Comparison of ENCODE assay signal across 19 cellular contexts in the genomic region with DNA sequence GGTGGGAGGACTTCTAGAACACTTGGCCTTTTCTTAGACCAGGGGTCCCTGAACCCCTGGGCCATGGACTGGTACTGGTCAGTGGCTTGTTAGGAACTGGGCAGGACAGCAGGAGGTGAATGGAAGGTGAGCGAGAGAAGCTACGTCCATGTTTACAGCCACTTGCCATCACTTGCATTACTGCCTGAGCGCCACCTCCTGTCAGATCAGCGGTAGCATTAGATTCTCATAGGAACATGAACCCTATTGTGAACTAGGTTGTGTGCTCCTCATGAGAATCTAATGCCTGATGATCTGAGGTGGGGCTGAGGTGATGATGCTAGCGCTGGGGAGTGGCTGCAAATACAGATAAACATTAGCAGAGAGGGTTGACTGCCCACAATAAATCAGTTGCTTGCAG.
DNase-seq lines count a peak whose midpoint lies in the region; ATAC-seq and TF ChIP-seq lines count a peak whose summit lies in the region.
"Had no signal": no experiment of that assay in that cellular context is flagged by ENCODE, and none has a peak within 500 bp of the region (broad histone marks: within the 10 kb centered on the region; RNA-seq: fewer than 3 reads in every experiment).

No MANE protein-coding gene starts in this region.

- intact Hi-C loops in OCI-LY7 (cut with micrococcal nuclease; ENCODE audit: unreplicated experiment), result no loop called here

- BruUV-seq in OCI-LY7 (replicated peaks; lab: Mats Ljungman, UMichigan), result no TSS peak

- no peaks in the 10 kb centered on the region for H3F3A ChIP-seq in neural progenitor cell (ENCODE audit: low read depth)

- peak; percentile 2 for DNase-seq in AG10803 (ENCODE audit: low read depth)
- no peak for DNase-seq in OCI-LY7 (ENCODE audit: low spot score)
- no peak for DNase-seq in cardiac fibroblast (ENCODE audit: low read depth in 2 of 2)
- DNase-seq in cerebellum (ENCODE audit: low spot score), result no peak
- DNase-seq in neural progenitor cell (ENCODE audit: low spot score), result no peak
- DNase-seq: ACHN; Calu3; CD4-positive, alpha-beta memory T cell; DMS79; NCI-H187 treated with DMSO at 0.1 percent for 48 hours; NCI-H2171; NCI-H446 treated with DMSO at 0.1 percent for 48 hours; NCI-H748 treated with DMSO at 0.1 percent for 48 hours had no signal

- no peaks in the 10 kb centered on the region for H4K20me1 ChIP-seq in OCI-LY7 (ENCODE audit: insufficient read depth, low read length)
- no peaks in the 10 kb centered on the region for H4K20me1 ChIP-seq in neural progenitor cell (ENCODE audit: low read depth)

- H2AFZ ChIP-seq in OCI-LY7 (ENCODE audit: low read length), result no peak overlapping the region
- no peak overlapping the region for H2AFZ ChIP-seq in neural progenitor cell (replicated peaks)

- H3K4me1 Mint-ChIP-seq in neural progenitor cell, result peaks cover 14% of the 10 kb centered on the region
- H3K4me1 Mint-ChIP-seq: CD4-positive, alpha-beta memory T cell; IgD-negative memory B cell had no signal

- ATAC-seq in GM21717 (IDR thresholded peaks at IDR 0.05; ENCODE audit: unreplicated experiment), result no peak
- ATAC-seq: GM12878 had no signal

- peak; percentile 18; the same call in 1 of the 2 replicates for TF ChIP-seq CTCF in AG10803 (conservative IDR thresholded peaks at IDR 0.05; ENCODE audit: low read length)
- TF ChIP-seq CTCF in GM12872 (IDR thresholded peaks at IDR 0.05; ENCODE audit: insufficient read depth, low read depth, low read length), result 0 out of 3 replicates have a peak, but pooled peaks have one; percentile 4
- 0 out of 2 replicates have a peak, but pooled peaks have one; percentile 21 for TF ChIP-seq CTCF in OCI-LY7 (conservative IDR thresholded peaks at IDR 0.05; ENCODE audit: low read length)
- TF ChIP-seq CTCF in cardiac fibroblast (IDR thresholded peaks at IDR 0.05; ENCODE audit: low read depth, low read length), result peak; percentile 1
- TF ChIP-seq CTCF in neural progenitor cell (IDR thresholded peaks at IDR 0.05), result no peak

- H3K4me3 ChIP-seq in AG10803 (ENCODE audit: low read length), result no peak overlapping the region
- no peak overlapping the region for H3K4me3 ChIP-seq in OCI-LY7 (ENCODE audit: low read depth, low read length, poor library complexity, severe bottlenecking)
- H3K4me3 ChIP-seq in cardiac fibroblast (replicated peaks in 1 of 2; ENCODE audit: low read depth in 2 of 2, low read length in 2 of 2), result no peak overlapping the region
- no peak overlapping the region for H3K4me3 ChIP-seq in neural progenitor cell
- H3K4me3 ChIP-seq: GM12878, SJSA1 had no signal

- H3K4me2 ChIP-seq in OCI-LY7 (ENCODE audit: low read length), result no peak overlapping the region
- H3K4me2 ChIP-seq in neural progenitor cell, result no peak overlapping the region

- H3K27me3 Mint-ChIP-seq in neural progenitor cell (ENCODE audit: insufficient read depth, low read depth), result peaks cover 4% of the 10 kb centered on the region

- no peaks in the 10 kb centered on the region for H3K4me1 ChIP-seq in OCI-LY7 (ENCODE audit: insufficient read depth, low read length, poor library complexity, severe bottlenecking)
- no peaks in the 10 kb centered on the region for H3K4me1 ChIP-seq in neural progenitor cell
- H3K4me1 ChIP-seq: SJSA1 had no signal

- H3K36me3 ChIP-seq in OCI-LY7 (ENCODE audit: insufficient read depth, low read length), result no peaks in the 10 kb centered on the region
- no peaks in the 10 kb centered on the region for H3K36me3 ChIP-seq in neural progenitor cell
- H3K36me3 ChIP-seq: SJSA1 had no signal

- no peak overlapping the region for H3K27ac Mint-ChIP-seq in neural progenitor cell
- H3K27ac Mint-ChIP-seq: CD4-positive, alpha-beta memory T cell; IgD-negative memory B cell; T-helper 2 cell treated with Interferon-gamma antibody and Interleukin-4, amounts not matched to agents 5 μg/mL and 100 μg/mL, for 36 hours had no signal

- H3K27ac ChIP-seq in OCI-LY7 (ENCODE audit: low read depth, low read length, poor library complexity, severe bottlenecking) (no peak overlapping the region), neural progenitor cell (no peak overlapping the region)
- H3K27ac ChIP-seq: SJSA1 had no signal

- H3K27me3 ChIP-seq in neural progenitor cell, result no peaks in the 10 kb centered on the region

- H3K79me2 ChIP-seq in OCI-LY7 (ENCODE audit: insufficient read depth, low read depth, low read length) (no peaks in the 10 kb centered on the region), neural progenitor cell (ENCODE audit: low read depth) (no peaks in the 10 kb centered on the region)

- H3K9me3 ChIP-seq in OCI-LY7 (ENCODE audit: low read length) (no peaks in the 10 kb centered on the region), neural progenitor cell (ENCODE audit: low read depth) (no peaks in the 10 kb centered on the region)
- H3K9me3 ChIP-seq: SJSA1 had no signal

- POLR2A ChIA-PET in OCI-LY7 (lab: Charles Lee), result no interaction called here

- H3K9ac ChIP-seq in neural progenitor cell, result no peak overlapping the region

- H3K4me3 Mint-ChIP-seq in neural progenitor cell, result no peak overlapping the region
- H3K4me3 Mint-ChIP-seq: CD4-positive, alpha-beta memory T cell; IgD-negative memory B cell; T-helper 2 cell treated with Interferon-gamma antibody and Interleukin-4, amounts not matched to agents 5 μg/mL and 100 μg/mL, for 36 hours had no signal

- peaks cover 12% of the 10 kb centered on the region for H3K9me3 Mint-ChIP-seq in neural progenitor cell
- H3K9me3 Mint-ChIP-seq: CD4-positive, alpha-beta memory T cell; T-helper 2 cell treated with Interferon-gamma antibody and Interleukin-4, amounts not matched to agents 5 μg/mL and 100 μg/mL, for 36 hours had no signal

- CTCF ChIA-PET in OCI-LY7 (lab: Charles Lee; ENCODE audit: unreplicated experiment), result no interaction called here

- no peaks in the 10 kb centered on the region for H3K9me2 ChIP-seq in OCI-LY7 (ENCODE audit: insufficient read depth, low read length)

- no peaks in the 10 kb centered on the region for H3K36me3 Mint-ChIP-seq in neural progenitor cell
- H3K36me3 Mint-ChIP-seq: CD4-positive, alpha-beta memory T cell; IgD-negative memory B cell had no signal
